Comparison of ENCODE assay signal across 8 cellular contexts in the genomic region with DNA sequence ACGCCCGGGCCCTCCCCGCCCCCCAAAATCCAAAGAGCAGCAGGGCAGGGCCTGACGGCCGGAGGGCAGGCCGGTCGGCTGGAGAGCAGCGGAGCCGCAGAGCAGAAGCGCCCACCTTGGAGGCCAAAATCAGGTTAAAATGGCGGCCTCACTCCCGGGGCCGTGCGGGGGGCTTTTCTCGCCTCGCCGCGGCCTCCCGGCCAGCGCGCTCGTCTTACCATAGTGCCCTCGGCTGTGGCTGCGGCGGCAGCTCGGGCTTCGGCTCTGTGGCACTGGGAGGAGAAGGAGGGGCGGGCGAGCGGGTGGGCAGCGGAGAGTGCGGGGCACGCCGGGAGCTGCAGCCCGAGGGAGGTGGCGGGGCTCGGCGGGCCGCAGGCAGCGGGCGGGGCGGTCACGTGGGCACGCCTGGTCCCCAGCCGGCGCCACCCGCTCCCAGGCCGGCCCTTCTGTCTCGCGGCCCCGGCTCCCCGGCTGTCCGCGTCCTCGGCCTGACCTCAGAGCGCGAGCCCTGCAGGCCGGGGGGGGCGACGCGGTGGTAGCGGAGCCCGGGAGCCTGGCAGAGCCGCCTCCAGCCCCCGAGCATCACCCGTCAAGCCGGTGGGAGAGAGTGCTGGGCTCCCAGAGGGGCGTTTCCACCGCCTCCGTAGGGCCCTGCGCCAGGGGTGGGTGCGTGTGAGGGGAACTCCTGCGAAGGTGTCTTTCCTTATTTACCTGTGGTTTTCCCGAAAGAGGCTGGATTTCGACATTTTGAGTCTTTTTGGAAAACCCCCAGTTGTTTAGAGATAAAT. TPM values are rescaled to one million over a fixed set of nuclear protein-coding genes. Genes with fewer than 3 reads are reported as not detected.
DNase-seq lines count a peak whose midpoint lies in the region; ATAC-seq, FAIRE-seq and TF ChIP-seq lines count a peak whose summit lies in the region.

A gene (minus strand): TSS at position 274 of the 788 bp plus-strand sequence. CDS start 53 bp downstream, at position 221.

- peak; percentile 94 for ATAC-seq in gastroesophageal sphincter

- H3K27me3 ChIP-seq in SJCRH30 (no peaks in the 10 kb centered on the region), gastroesophageal sphincter (no peaks in the 10 kb centered on the region), neutrophil (peaks cover 9% of the 10 kb centered on the region)

- no peak for FAIRE-seq in H54 (lab: Jason Lieb, UNC)

- H3K27me3 Mint-ChIP-seq in activated naive CD4-positive, alpha-beta T cell treated with anti-CD3 and anti-CD28 coated beads for 36 hours (ENCODE audit: low read depth): no peaks in the 10 kb centered on the region

- H3K9me3 Mint-ChIP-seq in activated naive CD4-positive, alpha-beta T cell treated with anti-CD3 and anti-CD28 coated beads for 36 hours: no peaks in the 10 kb centered on the region

- 0% methylated on average over 5 of the region's 75 CpGs; no CpG with 5 or more reads in 1 of the 2 donors for WGBS in gastroesophageal sphincter (ENCODE audit: low coverage in 1 of 2), 2 donors

- peak within 1 kb of the TSS; percentile 82 for H3K27ac Mint-ChIP-seq in activated naive CD4-positive, alpha-beta T cell treated with anti-CD3 and anti-CD28 coated beads for 36 hours

- peaks cover 18% of the 10 kb centered on the region for H3K4me1 Mint-ChIP-seq in activated naive CD4-positive, alpha-beta T cell treated with anti-CD3 and anti-CD28 coated beads for 36 hours (ENCODE audit: low read depth)

- peak within 1 kb of the TSS; percentile 81 for H3K4me3 Mint-ChIP-seq in activated naive CD4-positive, alpha-beta T cell treated with anti-CD3 and anti-CD28 coated beads for 36 hours

- H3K9me3 ChIP-seq in ES-I3 (ENCODE audit: control insufficient read depth, insufficient read depth, low read length) (no peaks in the 10 kb centered on the region), SJCRH30 (replicated peaks) (no peaks in the 10 kb centered on the region), gastroesophageal sphincter (no peaks in the 10 kb centered on the region), neutrophil (no peaks in the 10 kb centered on the region)

- H3K36me3 ChIP-seq in ES-I3 (ENCODE audit: insufficient read depth, low read length): peaks cover 8% of the 10 kb centered on the region; the same call in 1 of the 2 replicates
- H3K36me3 ChIP-seq in SJCRH30: peaks cover 21% of the 10 kb centered on the region
- peaks cover 5 to 13% of the 10 kb centered on the region in 2 donors for H3K36me3 ChIP-seq in gastroesophageal sphincter
- H3K36me3 ChIP-seq in neutrophil: no peaks in the 10 kb centered on the region

- TF ChIP-seq POLR2A in H54 (IDR thresholded peaks at IDR 0.05; ENCODE audit: low read depth, low read length): peak; percentile 66
- peak; percentile 88 to 89 for TF ChIP-seq POLR2A in gastroesophageal sphincter (IDR thresholded peaks at IDR 0.05)

- peaks cover 5% of the 10 kb centered on the region for H3K36me3 Mint-ChIP-seq in activated naive CD4-positive, alpha-beta T cell treated with anti-CD3 and anti-CD28 coated beads for 36 hours (ENCODE audit: low read depth)

- CTCF ChIA-PET in activated naive CD4-positive, alpha-beta T cell treated with anti-CD3 and anti-CD28 coated beads for 36 hours (lab: Charles Lee): interaction anchor here (1.8 to 2.0 kb wide), 2 partner anchors 8 to 42 kb away, joined by 9 to 10 read pairs; no protein-coding TSS in a partner anchor

- peak; percentile 88 for DNase-seq in H54 (ENCODE audit: insufficient read length, low spot score)
- peak; percentile 77 for DNase-seq in M059J (ENCODE audit: low read depth)
- peak; percentile 91 to 93 for DNase-seq in SJCRH30
- peak; percentile 75 for DNase-seq in activated naive CD4-positive, alpha-beta T cell treated with anti-CD3 and anti-CD28 coated beads for 36 hours

- TF ChIP-seq CTCF in gastroesophageal sphincter (IDR thresholded peaks at IDR 0.05) (no peak), neutrophil (IDR thresholded peaks at IDR 0.05) (no peak), subcutaneous adipose tissue (IDR thresholded peaks at IDR 0.05; ENCODE audit: low read depth) (no peak)

- no peak for TF ChIP-seq EP300 in gastroesophageal sphincter (IDR thresholded peaks at IDR 0.05)

- H3K4me1 ChIP-seq in ES-I3 (ENCODE audit: insufficient read depth, low read length): peaks cover 4% of the 10 kb centered on the region; the same call in 1 of the 2 replicates
- H3K4me1 ChIP-seq in SJCRH30: peaks cover 33% of the 10 kb centered on the region
- peaks cover 5 to 54% (median 11%) of the 10 kb centered on the region in 3 donors for H3K4me1 ChIP-seq in gastroesophageal sphincter
- peaks cover 13 to 19% of the 10 kb centered on the region in 2 experiments for H3K4me1 ChIP-seq in neutrophil (ENCODE audit: control insufficient read depth in 1 of 2, insufficient read depth in 1 of 2, low read depth in 1 of 2, low read length in 1 of 2)

- H3K27ac ChIP-seq in SJCRH30 (peak within 1 kb of the TSS; percentile 84), gastroesophageal sphincter (peak within 1 kb of the TSS; percentile 98 to 100 (median 100)), neutrophil (peak within 1 kb of the TSS; percentile 40)

- intact Hi-C loops in activated naive CD4-positive, alpha-beta T cell treated with anti-CD3 and anti-CD28 coated beads for 36 hours (cut with micrococcal nuclease): loop anchor here (1.0 to 5.0 kb wide), 9 partner anchors 42 to 702 kb away; a partner anchor contains a TSS

- H3K4me3 ChIP-seq in SJCRH30 (peak within 1 kb of the TSS; percentile 88), gastroesophageal sphincter (peak within 1 kb of the TSS; percentile 90 to 100), neutrophil (ENCODE audit: low read depth in 1 of 2, low read length in 1 of 2) (peak within 1 kb of the TSS; percentile 69 to 89)

- peak within 1 kb of the TSS; percentile 97 for H3K9ac ChIP-seq in ES-I3 (ENCODE audit: low read depth, low read length)

RNA-seq across cellular contexts. Expression of the gene that starts here (rescaled TPM):
- total RNA-seq in M059J (2014; rRNA removed; shearing (Covaris generic)): 124 and 164 TPM in 2 replicates
- total RNA-seq in SJCRH30 (2014; rRNA removed; shearing (Covaris generic)): 197 and 233 TPM in 2 replicates
- total RNA-seq in activated naive CD4-positive, alpha-beta T cell treated with anti-CD3 and anti-CD28 coated beads for 36 hours: 1 to 10 TPM; 3.1 to 4.5 TPM
- total RNA-seq in gastroesophageal sphincter: 100 to 1,000 TPM; 229 to 307 (median 268) TPM
- total RNA-seq in subcutaneous adipose tissue: 100 to 1,000 TPM in 1 of 4 donors, 10 to 100 TPM in 3; 42.3 to 116 (median 75.1) TPM

Comparison
In these comparisons a context has a peak if more than half of its experiments do, and no peak if none do; other contexts are left out.
1. Peak in every context shown above with its lines: DNase-seq, ATAC-seq, H3K4me3 ChIP-seq and H3K27ac ChIP-seq.
2. RNA of the gene that starts here (total RNA-seq): 229 to 307 TPM in gastroesophageal sphincter, 197 to 233 TPM in SJCRH30, 124 to 164 TPM in M059J and 42.3 to 116 TPM in subcutaneous adipose tissue; 3.1 to 4.5 TPM in activated naive CD4-positive, alpha-beta T cell treated with anti-CD3 and anti-CD28 coated beads for 36 hours; every median in the first group is over 4 times any median in the second.
3. H3K27ac ChIP-seq: peak in every context shown above with its lines; median percentile 100 in gastroesophageal sphincter; 84 in SJCRH30; 40 in neutrophil.